Comparison of ENCODE assay signal across 24 cellular contexts in the genomic region with DNA sequence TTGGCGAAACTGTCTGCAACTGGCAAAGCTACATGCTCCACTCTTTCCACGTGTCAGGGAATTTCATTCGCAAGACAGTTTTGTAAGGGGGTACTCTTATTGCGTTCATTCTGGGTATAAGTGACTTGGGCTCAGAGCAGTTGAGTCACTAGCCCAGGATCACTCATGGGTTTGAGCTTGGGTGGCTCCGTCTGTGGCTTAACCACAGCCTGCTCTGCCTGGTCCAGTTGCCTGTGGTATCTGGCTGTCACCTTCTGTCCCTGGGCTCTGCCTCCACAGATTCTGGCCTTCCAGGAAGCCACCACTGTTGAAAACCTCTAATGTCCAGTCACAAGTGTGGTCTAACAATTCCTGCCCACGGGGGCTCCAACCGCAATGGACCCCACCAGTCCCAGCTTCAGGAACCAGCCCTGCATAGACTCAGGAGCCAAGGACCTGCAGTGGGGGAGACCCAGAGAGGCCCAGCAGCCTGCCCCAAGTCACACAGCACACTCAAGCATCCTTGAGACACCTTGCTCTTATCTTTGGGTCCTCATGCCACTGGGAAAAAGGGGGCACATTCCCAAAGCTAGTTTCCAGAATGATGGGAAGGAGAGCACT. TPM values are rescaled to one million over a fixed set of nuclear protein-coding genes. Genes with fewer than 3 reads are reported as not detected.
"Had no signal": no experiment of that assay in that cellular context is flagged by ENCODE, and none has a peak within 500 bp of the region (broad histone marks: within the 10 kb centered on the region; RNA-seq: fewer than 3 reads in every experiment).

No MANE protein-coding gene starts in this region.

- H3K27ac ChIP-seq: heart right ventricle, left ventricle myocardium inferior, neutrophil, pancreas, right lobe of liver, transverse colon had no signal

- H3K36me3 ChIP-seq: heart right ventricle, left ventricle myocardium inferior, neutrophil, right lobe of liver, transverse colon had no signal

- H3K4me2 ChIP-seq: smooth muscle cell had no signal

- DNase-seq: activated CD8-positive, alpha-beta memory T cell treated with anti-CD3 and anti-CD28 coated beads, Interleukin-2, amount 50 U/mL, for 48 hours; activated naive CD4-positive, alpha-beta T cell treated with anti-CD3 and anti-CD28 coated beads, Interleukin-2, amount 10 ng/mL, durations not matched to agents 7 days and 5 days; amygdala; heart right ventricle; left ventricle myocardium inferior; midbrain; stimulated activated CD4-positive, alpha-beta T cell treated with anti-CD3 and anti-CD28 coated beads, Interleukin-2, amount 100 ng/mL, for 48 hours; stimulated activated CD8-positive, alpha-beta memory T cell treated with anti-CD3 and anti-CD28 coated beads, Interleukin-4, amount 100 ng/mL, for 48 hours; stimulated activated naive B cell treated with anti-CD40 and anti-IgM and Interleukin-4, amounts not matched to agents 10 μg/mL and 1 μg/mL and 100 μg/mL, for 72 hours; T-helper 9 cell; transverse colon had no signal

- H3K4me3 ChIP-seq: heart right ventricle, left ventricle myocardium inferior, pancreas, right lobe of liver, smooth muscle cell, transverse colon had no signal

- H3K27me3 ChIP-seq: neutrophil, pancreas, right lobe of liver, transverse colon had no signal

- H3K9me3 ChIP-seq: heart right ventricle, left ventricle myocardium inferior, neutrophil, pancreas, right lobe of liver, transverse colon had no signal

- ATAC-seq: heart right ventricle; stimulated activated naive B cell treated with anti-CD40 and anti-IgM and Interleukin-4, amounts not matched to agents 10 μg/mL and 1 μg/mL and 100 μg/mL, for 72 hours; WTC11 had no signal

- H3K4me1 ChIP-seq: heart right ventricle, left ventricle myocardium inferior, pancreas, right lobe of liver, transverse colon had no signal

RNA-seq across cellular contexts. Expression of gene KIF12, which starts 10.4 kb away (rescaled TPM):
- total RNA-seq: fibroblast of villous mesenchyme; left ventricle myocardium inferior; lung microvascular endothelial cell; natural killer cell treated with Interleukin-12 subunit alpha and Interleukin-12 subunit beta and Interleukin-15 and Interleukin-18, amount 100 ng/mL, for 72 hours; smooth muscle cell; T-helper 1 cell treated with Interleukin-12 subunit alpha and Interleukin-12 subunit beta and Interleukin-4 antibody, amounts not matched to agents 30 ng/mL and 1 ng/mL, for 36 hours had no signal
- polyA plus RNA-seq: heart right ventricle, smooth muscle cell had no signal

RNA-seq across cellular contexts. Expression of gene AMBP, which starts 10.6 kb away (rescaled TPM):
- total RNA-seq: cerebellum; epithelial cell of proximal tubule; fibroblast of villous mesenchyme; heart right ventricle; kidney epithelial cell; left ventricle myocardium inferior; lung microvascular endothelial cell; natural killer cell treated with Interleukin-12 subunit alpha and Interleukin-12 subunit beta and Interleukin-15 and Interleukin-18, amount 100 ng/mL, for 72 hours; smooth muscle cell; T-helper 1 cell treated with Interleukin-12 subunit alpha and Interleukin-12 subunit beta and Interleukin-4 antibody, amounts not matched to agents 30 ng/mL and 1 ng/mL, for 36 hours; temporal lobe had no signal
